Comparison of ENCODE assay signal across 8 cellular contexts in genomic region chr20:36862857-36863668, GRCh38. TPM values are rescaled to one million over a fixed set of nuclear protein-coding genes. Genes with fewer than 3 reads are reported as not detected.
DNase-seq lines count a peak whose midpoint lies in the region; ATAC-seq and TF ChIP-seq lines count a peak whose summit lies in the region.

No MANE protein-coding gene starts in this region.

- no peak for TF ChIP-seq CTCF in GM10266 (IDR thresholded peaks at IDR 0.05; ENCODE audit: control insufficient read depth, insufficient read depth, low read depth, missing control alignments)

- H3K9me3 ChIP-seq in iPS-15b (ENCODE audit: control insufficient read depth, insufficient read depth, low read length) (no peaks in the 10 kb centered on the region), thymus (ENCODE audit: control insufficient read depth) (no peaks in the 10 kb centered on the region)

- H3K27ac ChIP-seq in thymus (ENCODE audit: low read depth), result no peak overlapping the region

- WGBS in thymus, result 1% methylated on average over 129 of the region's 129 CpGs

- no peak overlapping the region for H3K9ac ChIP-seq in iPS-15b (ENCODE audit: low read depth, low read length)

- H3K9me3 Mint-ChIP-seq in T-cell, result no peaks in the 10 kb centered on the region

- POLR2A ChIA-PET in T-cell (lab: Charles Lee), result interaction anchor here in 1 of 2 donors (0.6 kb wide), 1 partner anchor 179 kb away, joined by 4 read pairs; no protein-coding TSS in a partner anchor

- CTCF ChIA-PET in T-cell (lab: Charles Lee), result no interaction called here

- no peaks in the 10 kb centered on the region for H3K36me3 Mint-ChIP-seq in T-cell

- DNase-seq in DMS 273 (lab: John Stamatoyannopoulos, UW; ENCODE audit: unreplicated experiment) (peak; percentile 65), DMS 273 treated with DMSO at 0.1 percent for 48 hours (lab: John Stamatoyannopoulos, UW) (no peak), T-cell (no peak), GM10266 (ENCODE audit: extremely low spot score) (no peak), NCI-H446 (lab: John Stamatoyannopoulos, UW) (no peak)

- ATAC-seq in HG02678 (IDR thresholded peaks at IDR 0.05; ENCODE audit: unreplicated experiment), result peak; percentile 48
- peak; percentile 67 to 76 (median 72) for ATAC-seq in T-cell (replicated peaks in 1 of 4)

- peak overlapping the region; percentile 64 for H3K4me3 ChIP-seq in iPS-15b (ENCODE audit: low read depth, low read length)
- H3K4me3 ChIP-seq in thymus (ENCODE audit: low read length), result peak overlapping the region; percentile 78

- H3K27ac Mint-ChIP-seq in T-cell, result no peak overlapping the region

- H3K27me3 ChIP-seq in iPS-15b (ENCODE audit: control insufficient read depth, insufficient read depth, low read length) (peaks cover 5% of the 10 kb centered on the region), thymus (ENCODE audit: control insufficient read depth, insufficient read depth) (peaks cover 24% of the 10 kb centered on the region)

- peaks cover 9 to 37% of the 10 kb centered on the region in 2 donors for H3K27me3 Mint-ChIP-seq in T-cell

- H3K4me1 Mint-ChIP-seq in T-cell, result peaks cover 0 to 20% (median 0%) of the 10 kb centered on the region in 3 donors

- H3K4me3 Mint-ChIP-seq in T-cell, result no peak overlapping the region

- H3K4me1 ChIP-seq in iPS-15b (ENCODE audit: control insufficient read depth, insufficient read depth, low read length) (peaks cover 34% of the 10 kb centered on the region), thymus (ENCODE audit: control insufficient read depth, insufficient read depth, low read length) (peaks cover 5% of the 10 kb centered on the region)

- peaks cover 10% of the 10 kb centered on the region for H3K36me3 ChIP-seq in iPS-15b (ENCODE audit: control insufficient read depth, insufficient read depth, low read length)
- no peaks in the 10 kb centered on the region for H3K36me3 ChIP-seq in thymus (ENCODE audit: control insufficient read depth, insufficient read depth)

RNA-seq across cellular contexts. Expression of gene TLDC2, which starts 12.9 kb away (rescaled TPM):
- under 1 TPM in 1 of 5 donors, not detected in 4; 0.33 TPM for total RNA-seq in T-cell
- 0.48 TPM for polyA plus RNA-seq in thymus
